Comparison of ENCODE assay signal across 2 cellular contexts in genomic region chr2:62725712-62726055, GRCh38.
TF ChIP-seq lines count a peak whose summit lies in the region.

No MANE protein-coding gene starts in this region.

TF ChIP-seq in HCT116, 20 proteins besides CTCF, POLR2A, EP300 and RAD21:
- TF ChIP-seq SIN3A (IDR thresholded peaks at IDR 0.05; ENCODE audit: low read depth), result no peak
- TF ChIP-seq JUND (IDR thresholded peaks at IDR 0.05), result no peak
- no peak for TF ChIP-seq POLR2AphosphoS5 (IDR thresholded peaks at IDR 0.05; ENCODE audit: low read depth, low read length)
- TF ChIP-seq MAX (IDR thresholded peaks at IDR 0.05), result no peak
- TF ChIP-seq, protein P1, sequence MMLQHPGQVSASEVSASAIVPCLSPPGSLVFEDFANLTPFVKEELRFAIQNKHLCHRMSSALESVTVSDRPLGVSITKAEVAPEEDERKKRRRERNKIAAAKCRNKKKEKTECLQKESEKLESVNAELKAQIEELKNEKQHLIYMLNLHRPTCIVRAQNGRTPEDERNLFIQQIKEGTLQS (IDR thresholded peaks at IDR 0.05), result no peak
- TF ChIP-seq ELF1 (IDR thresholded peaks at IDR 0.05; ENCODE audit: borderline replicate concordance, low read depth), result no peak
- TF ChIP-seq FOSL1 (IDR thresholded peaks at IDR 0.05; ENCODE audit: low read depth), result no peak
- TF ChIP-seq SP1 (IDR thresholded peaks at IDR 0.05; ENCODE audit: low read depth), result no peak
- no peak for TF ChIP-seq CEBPB (IDR thresholded peaks at IDR 0.05; ENCODE audit: low read depth)
- TF ChIP-seq EZH2phosphoT487 (IDR thresholded peaks at IDR 0.05; ENCODE audit: borderline replicate concordance), result no peak
- TF ChIP-seq ZFX (IDR thresholded peaks at IDR 0.05), result no peak
- no peak for TF ChIP-seq CBX3 (IDR thresholded peaks at IDR 0.05; ENCODE audit: low read depth)
- no peak for TF ChIP-seq SRF (IDR thresholded peaks at IDR 0.05; ENCODE audit: low read depth)
- no peak for TF ChIP-seq EZH2 (IDR thresholded peaks at IDR 0.05)
- TF ChIP-seq ZNF274 (IDR thresholded peaks at IDR 0.05; ENCODE audit: low read depth, low read length), result no peak
- no peak for TF ChIP-seq YY1 (IDR thresholded peaks at IDR 0.05; ENCODE audit: extremely low read depth, insufficient replicate concordance, low read depth, low read length)
- no peak for TF ChIP-seq TCF7L2 (IDR thresholded peaks at IDR 0.05; ENCODE audit: borderline replicate concordance, extremely low read depth, insufficient read depth, insufficient read length)
- no peak for TF ChIP-seq REST (IDR thresholded peaks at IDR 0.05; ENCODE audit: low read depth)
- no peak for TF ChIP-seq ZBTB33 (IDR thresholded peaks at IDR 0.05; ENCODE audit: extremely low read depth, insufficient replicate concordance, low read length)

TF ChIP-seq in GM12878, 131 proteins besides CTCF, POLR2A, EP300 and RAD21:
- TF ChIP-seq SPI1 (IDR thresholded peaks at IDR 0.05; ENCODE audit: borderline replicate concordance, insufficient read depth, low read depth, low read length) (no peak), MTA2 (IDR thresholded peaks at IDR 0.05; ENCODE audit: low read depth) (no peak), CEBPB (IDR thresholded peaks at IDR 0.05; ENCODE audit: borderline replicate concordance in 1 of 2, low read depth in 2 of 2, low read length in 2 of 2) (no peak), POLR2AphosphoS5 (IDR thresholded peaks at IDR 0.05; ENCODE audit: low read length) (no peak), NFYA (IDR thresholded peaks at IDR 0.05; ENCODE audit: borderline replicate concordance, low read depth, low read length) (no peak)
- TF ChIP-seq, protein P2, sequence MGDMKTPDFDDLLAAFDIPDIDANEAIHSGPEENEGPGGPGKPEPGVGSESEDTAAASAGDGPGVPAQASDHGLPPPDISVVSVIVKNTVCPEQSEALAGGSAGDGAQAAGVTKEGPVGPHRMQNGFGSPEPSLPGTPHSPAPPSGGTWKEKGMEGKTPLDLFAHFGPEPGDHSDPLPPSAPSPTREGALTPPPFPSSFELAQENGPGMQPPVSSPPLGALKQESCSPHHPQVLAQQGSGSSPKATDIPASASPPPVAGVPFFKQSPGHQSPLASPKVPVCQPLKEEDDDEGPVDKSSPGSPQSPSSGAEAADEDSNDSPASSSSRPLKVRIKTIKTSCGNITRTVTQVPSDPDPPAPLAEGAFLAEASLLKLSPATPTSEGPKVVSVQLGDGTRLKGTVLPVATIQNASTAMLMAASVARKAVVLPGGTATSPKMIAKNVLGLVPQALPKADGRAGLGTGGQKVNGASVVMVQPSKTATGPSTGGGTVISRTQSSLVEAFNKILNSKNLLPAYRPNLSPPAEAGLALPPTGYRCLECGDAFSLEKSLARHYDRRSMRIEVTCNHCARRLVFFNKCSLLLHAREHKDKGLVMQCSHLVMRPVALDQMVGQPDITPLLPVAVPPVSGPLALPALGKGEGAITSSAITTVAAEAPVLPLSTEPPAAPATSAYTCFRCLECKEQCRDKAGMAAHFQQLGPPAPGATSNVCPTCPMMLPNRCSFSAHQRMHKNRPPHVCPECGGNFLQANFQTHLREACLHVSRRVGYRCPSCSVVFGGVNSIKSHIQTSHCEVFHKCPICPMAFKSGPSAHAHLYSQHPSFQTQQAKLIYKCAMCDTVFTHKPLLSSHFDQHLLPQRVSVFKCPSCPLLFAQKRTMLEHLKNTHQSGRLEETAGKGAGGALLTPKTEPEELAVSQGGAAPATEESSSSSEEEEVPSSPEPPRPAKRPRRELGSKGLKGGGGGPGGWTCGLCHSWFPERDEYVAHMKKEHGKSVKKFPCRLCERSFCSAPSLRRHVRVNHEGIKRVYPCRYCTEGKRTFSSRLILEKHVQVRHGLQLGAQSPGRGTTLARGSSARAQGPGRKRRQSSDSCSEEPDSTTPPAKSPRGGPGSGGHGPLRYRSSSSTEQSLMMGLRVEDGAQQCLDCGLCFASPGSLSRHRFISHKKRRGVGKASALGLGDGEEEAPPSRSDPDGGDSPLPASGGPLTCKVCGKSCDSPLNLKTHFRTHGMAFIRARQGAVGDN (IDR thresholded peaks at IDR 0.05), result no peak
